10 cellular contexts compared by ENCODE assay signal in genomic region chr9:31140316-31140715, GRCh38.
A peak's percentile ranks its signal among the peaks of the same experiment; 100 is the strongest.
DNase-seq lines count a peak whose midpoint lies in the region; ATAC-seq and TF ChIP-seq lines count a peak whose summit lies in the region.
"Had no signal": no experiment of that assay in that cellular context is flagged by ENCODE, and none has a peak within 500 bp of the region (broad histone marks: within the 10 kb centered on the region; RNA-seq: fewer than 3 reads in every experiment).

No MANE protein-coding gene starts in this region.

- peak; percentile 67 for ATAC-seq in GM21360 (IDR thresholded peaks at IDR 0.05; ENCODE audit: unreplicated experiment)
- ATAC-seq in activated naive CD4-positive, alpha-beta T cell treated with anti-CD3 and anti-CD28 coated beads, Interleukin-2, amount 50 U/mL, for 72 hours = no peak

- no peak overlapping the region for H3K4me3 ChIP-seq in epithelial cell of proximal tubule (ENCODE audit: low read depth, low read length)
- H3K4me3 ChIP-seq: testis had no signal

- H3K9me3 Mint-ChIP-seq in activated naive CD4-positive, alpha-beta T cell treated with anti-CD3 and anti-CD28 coated beads, Interleukin-2, amount 50 U/mL, for 72 hours = no peaks in the 10 kb centered on the region
- no peaks in the 10 kb centered on the region for H3K9me3 Mint-ChIP-seq in activated CD4-positive, alpha-beta T cell treated with anti-CD3 and anti-CD28 coated beads, Interleukin-2, amount 10 ng/mL, durations not matched to agents 24 days and 14 days

- no peak overlapping the region for H3K4me3 Mint-ChIP-seq in activated CD4-positive, alpha-beta T cell treated with anti-CD3 and anti-CD28 coated beads, Interleukin-2, amount 10 ng/mL, durations not matched to agents 24 days and 14 days

- no peak overlapping the region for H3K27ac Mint-ChIP-seq in activated naive CD4-positive, alpha-beta T cell treated with anti-CD3 and anti-CD28 coated beads, Interleukin-2, amount 50 U/mL, for 72 hours
- H3K27ac Mint-ChIP-seq in activated CD4-positive, alpha-beta T cell treated with anti-CD3 and anti-CD28 coated beads, Interleukin-2, amount 10 ng/mL, durations not matched to agents 24 days and 14 days = no peak overlapping the region

- peak; percentile 59 for TF ChIP-seq CTCF in epithelial cell of proximal tubule (conservative IDR thresholded peaks at IDR 0.05; ENCODE audit: low read depth, low read length)

- no peaks in the 10 kb centered on the region for H3K4me1 Mint-ChIP-seq in activated CD4-positive, alpha-beta T cell treated with anti-CD3 and anti-CD28 coated beads, Interleukin-2, amount 10 ng/mL, durations not matched to agents 24 days and 14 days

- DNase-seq in A172 (ENCODE audit: low spot score) (peak; percentile 46), NCI-H748 treated with DMSO at 0.1 percent for 48 hours (lab: John Stamatoyannopoulos, UW) (peak; percentile 19), epithelial cell of proximal tubule (ENCODE audit: low read depth) (peak; percentile 12), occipital lobe (lab: John Stamatoyannopoulos, UW) (no peak), activated T-cell treated with anti-CD3 and anti-CD28 coated beads for 4 hours (no peak)
- DNase-seq in activated naive CD4-positive, alpha-beta T cell treated with anti-CD3 and anti-CD28 coated beads, Interleukin-2, amount 50 U/mL, for 72 hours (ENCODE audit: low spot score in 2 of 2) = no peak
- no peak for DNase-seq in activated CD4-positive, alpha-beta T cell treated with anti-CD3 and anti-CD28 coated beads, Interleukin-2, amount 10 ng/mL, durations not matched to agents 24 days and 14 days
- DNase-seq: DMS79 treated with DMSO at 0.1 percent for 48 hours, testis had no signal

- H3K27me3 Mint-ChIP-seq in activated CD4-positive, alpha-beta T cell treated with anti-CD3 and anti-CD28 coated beads, Interleukin-2, amount 10 ng/mL, durations not matched to agents 24 days and 14 days = no peaks in the 10 kb centered on the region

- H3K36me3 Mint-ChIP-seq in activated naive CD4-positive, alpha-beta T cell treated with anti-CD3 and anti-CD28 coated beads, Interleukin-2, amount 50 U/mL, for 72 hours = no peaks in the 10 kb centered on the region
- no peaks in the 10 kb centered on the region for H3K36me3 Mint-ChIP-seq in activated CD4-positive, alpha-beta T cell treated with anti-CD3 and anti-CD28 coated beads, Interleukin-2, amount 10 ng/mL, durations not matched to agents 24 days and 14 days (ENCODE audit: low read depth)

- intact Hi-C loops in activated CD4-positive, alpha-beta T cell treated with anti-CD3 and anti-CD28 coated beads, Interleukin-2, amount 10 ng/mL, durations not matched to agents 24 days and 14 days (cut with micrococcal nuclease) = no loop called here

Comparison
In these comparisons a context has a peak if more than half of its experiments do, and no peak if none do; other contexts are left out.
1. DNase-seq: peak in A172 (single experiment), NCI-H748 treated with DMSO at 0.1 percent for 48 hours (single experiment) and epithelial cell of proximal tubule (single experiment); none in occipital lobe (single experiment), activated naive CD4-positive, alpha-beta T cell treated with anti-CD3 and anti-CD28 coated beads, Interleukin-2, amount 50 U/mL, for 72 hours (0 of 2), activated CD4-positive, alpha-beta T cell treated with anti-CD3 and anti-CD28 coated beads, Interleukin-2, amount 10 ng/mL, durations not matched to agents 24 days and 14 days (single experiment) and activated T-cell treated with anti-CD3 and anti-CD28 coated beads for 4 hours (single experiment).